In genomic region chr1:220691039-220691684, GRCh38 we compare ENCODE assay signal across 1 cellular context.
TF ChIP-seq lines count a peak whose summit lies in the region.

No MANE protein-coding gene starts in this region.

TF ChIP-seq in SK-N-SH, 30 proteins besides CTCF, POLR2A, EP300 and RAD21 (continued from another document):
- no peak for TF ChIP-seq MAX (IDR thresholded peaks at IDR 0.05; ENCODE audit: low read depth)
- no peak for TF ChIP-seq RFX5 (IDR thresholded peaks at IDR 0.05; ENCODE audit: low read length)
- TF ChIP-seq TCF12 (IDR thresholded peaks at IDR 0.05): no peak
- TF ChIP-seq POLR2AphosphoS5 (IDR thresholded peaks at IDR 0.05; ENCODE audit: low read depth, low read length): no peak
- no peak for TF ChIP-seq FOSL2 (IDR thresholded peaks at IDR 0.05; ENCODE audit: borderline replicate concordance, low read depth)
- no peak for TF ChIP-seq MEF2A (IDR thresholded peaks at IDR 0.05; ENCODE audit: borderline replicate concordance, low read depth)
- TF ChIP-seq ZBTB33 (IDR thresholded peaks at IDR 0.05; ENCODE audit: borderline replicate concordance, low read depth): no peak
- no peak for TF ChIP-seq FOXM1 (IDR thresholded peaks at IDR 0.05; ENCODE audit: low read depth)
- TF ChIP-seq GATA2 (CRISPR knock-in tag; IDR thresholded peaks at IDR 0.05): no peak
- no peak for TF ChIP-seq RXRA (IDR thresholded peaks at IDR 0.05; ENCODE audit: borderline replicate concordance, low read depth)
- no peak for TF ChIP-seq YY1 (IDR thresholded peaks at IDR 0.05; ENCODE audit: low read depth)
- TF ChIP-seq FOXJ3 (CRISPR knock-in tag; IDR thresholded peaks at IDR 0.05): no peak
- no peak for TF ChIP-seq MXI1 (IDR thresholded peaks at IDR 0.05; ENCODE audit: low read depth, low read length)
- TF ChIP-seq IRF3 (IDR thresholded peaks at IDR 0.05; ENCODE audit: low read depth, low read length): no peak
